ENCODE assay signal across 8 cellular contexts in the genomic region with DNA sequence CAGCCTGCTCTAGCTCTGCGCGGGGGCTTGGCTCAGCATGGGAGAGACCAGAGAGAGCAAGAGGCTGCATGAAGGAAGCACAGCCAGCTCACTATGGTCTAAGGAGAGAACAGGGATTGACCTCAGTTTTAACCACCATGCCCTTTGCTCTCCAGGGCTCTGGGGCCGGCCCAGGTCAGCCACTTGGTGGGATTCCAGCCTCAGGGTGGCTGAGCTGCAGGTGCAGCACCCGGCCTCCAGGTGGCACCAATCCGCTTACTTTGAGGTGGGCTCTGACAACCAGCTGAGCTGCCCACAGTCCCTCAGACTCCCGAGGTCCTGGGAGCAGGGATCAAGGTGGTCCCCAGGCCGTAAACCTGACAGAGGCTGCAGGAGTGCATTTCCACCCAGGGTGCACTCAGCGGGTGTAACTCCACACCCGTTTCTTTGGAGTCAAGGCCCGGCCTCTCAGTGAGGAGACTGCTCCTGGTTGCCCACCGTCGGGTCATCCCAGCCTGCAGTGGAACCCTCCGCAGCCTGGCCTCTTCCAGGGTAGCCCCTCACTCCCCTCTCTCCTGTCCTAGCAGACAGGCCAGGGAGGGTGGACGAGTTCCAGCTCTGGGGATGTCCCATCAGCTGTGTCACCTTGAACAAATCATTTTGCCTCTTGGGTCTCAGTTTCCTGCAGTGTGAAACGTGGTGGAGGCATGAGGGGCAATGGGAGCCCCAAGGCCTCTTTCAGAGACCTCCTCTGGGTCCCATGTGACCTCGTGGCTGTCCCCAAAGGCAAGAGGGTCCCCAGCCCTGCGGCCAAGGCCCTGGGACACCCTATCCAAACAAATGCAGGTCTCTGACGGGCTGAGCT. TPM values are rescaled to one million over a fixed set of nuclear protein-coding genes. Genes with fewer than 3 reads are reported as not detected.
DNase-seq lines count a peak whose midpoint lies in the region; TF ChIP-seq lines count a peak whose summit lies in the region.

No MANE protein-coding gene starts in this region.

- intact Hi-C loops in breast epithelium (cut with DNase I; ENCODE audit: low total_unique reads) = no loop called here

- peak; percentile 63 for DNase-seq in NCI-H146 (lab: John Stamatoyannopoulos, UW)
- no peak for DNase-seq in NCI-H146 treated with DMSO at 0.1 percent for 48 hours (lab: John Stamatoyannopoulos, UW; ENCODE audit: unreplicated experiment)
- peak; percentile 63 for DNase-seq in LoVo (ENCODE audit: low spot score)
- peak in 1 of 2 donors; percentile 48 for DNase-seq in breast epithelium (ENCODE audit: low spot score in 2 of 2)
- peak; percentile 14 for DNase-seq in kidney glomerular epithelial cell (lab: John Stamatoyannopoulos, UW)
- DNase-seq in stimulated activated CD4-positive, alpha-beta T cell treated with anti-CD3 and anti-CD28 coated beads, Interleukin-4, amount 100 ng/mL, for 1 hour = peak; percentile 60
- DNase-seq in KG1 (lab: John Stamatoyannopoulos, UW) = no peak

- H3K9me3 ChIP-seq in breast epithelium = no peaks in the 10 kb centered on the region

- no peaks in the 10 kb centered on the region for H3K27me3 ChIP-seq in breast epithelium

- TF ChIP-seq POLR2A in breast epithelium (IDR thresholded peaks at IDR 0.05) = no peak

- peak overlapping the region in 2 of 3 donors; percentile 57 to 70 for H3K4me3 ChIP-seq in breast epithelium

- H3K27ac ChIP-seq in VCaP (no peak overlapping the region), breast epithelium (peak overlapping the region in 1 of 2 donors; percentile 45)

- peaks cover 0 to 4% of the 10 kb centered on the region in 2 donors for H3K4me1 ChIP-seq in breast epithelium

- TF ChIP-seq CTCF in VCaP (conservative IDR thresholded peaks at IDR 0.05) (peak; percentile 84), breast epithelium (IDR thresholded peaks at IDR 0.05) (peak; percentile 58 to 78 (median 73))

- H3K36me3 ChIP-seq in breast epithelium = no peaks in the 10 kb centered on the region

RNA-seq across cellular contexts. Expression of gene LGR6, which starts 0.6 kb away (rescaled TPM):
- total RNA-seq in breast epithelium = 10 to 100 TPM in 1 of 3 donors, 1 to 10 TPM in 1, not detected in 1; 2.6 to 11.3 TPM

RNA-seq across cellular contexts. Expression of gene PTPN7, which starts 32.6 kb away (rescaled TPM):
- total RNA-seq in breast epithelium = 1 to 10 TPM; 1.4 to 4.2 (median 2.9) TPM

RNA-seq across cellular contexts. Expression of gene ARL8A, which starts 48.5 kb away (rescaled TPM):
- 10 to 100 TPM; 29.9 to 41.1 (median 34.7) TPM for total RNA-seq in breast epithelium

Comparison
In these comparisons a context has a peak if more than half of its experiments do, and no peak if none do; other contexts are left out.
1. DNase-seq: peak in NCI-H146 (single experiment), LoVo (single experiment), kidney glomerular epithelial cell (single experiment) and stimulated activated CD4-positive, alpha-beta T cell treated with anti-CD3 and anti-CD28 coated beads, Interleukin-4, amount 100 ng/mL, for 1 hour (single experiment); none in NCI-H146 treated with DMSO at 0.1 percent for 48 hours (single experiment) and KG1 (single experiment).